ENCODE assay signal across 18 cellular contexts in genomic region chr15:100105101-100105500, GRCh38.
"Had no signal": no experiment of that assay in that cellular context is flagged by ENCODE, and none has a peak within 500 bp of the region (broad histone marks: within the 10 kb centered on the region; RNA-seq: fewer than 3 reads in every experiment).

No MANE protein-coding gene starts in this region.

- H3K4me3 Mint-ChIP-seq: effector memory CD8-positive, alpha-beta T cell; immature natural killer cell; memory B cell; natural killer cell treated with Interleukin-12 subunit alpha and Interleukin-12 subunit beta and Interleukin-15 and Interleukin-18, amount 100 ng/mL, for 72 hours; neural progenitor cell had no signal

- H3K36me3 Mint-ChIP-seq: immature natural killer cell; memory B cell; natural killer cell treated with Interleukin-12 subunit alpha and Interleukin-12 subunit beta and Interleukin-15 and Interleukin-18, amount 100 ng/mL, for 72 hours had no signal

- H3K4me1 Mint-ChIP-seq: immature natural killer cell, memory B cell, neural progenitor cell had no signal

- H3K36me3 ChIP-seq: esophagus muscularis mucosa, left ventricle myocardium inferior, lower lobe of right lung, neural progenitor cell, ovary, thyroid gland had no signal

- ATAC-seq: effector memory CD8-positive, alpha-beta T cell; lower lobe of right lung; natural killer cell treated with Interleukin-12 subunit alpha and Interleukin-12 subunit beta and Interleukin-15 and Interleukin-18, amount 100 ng/mL, for 72 hours; sciatic nerve had no signal

- H3K27me3 ChIP-seq: esophagus muscularis mucosa, neural progenitor cell, ovary, thyroid gland had no signal

- DNase-seq: effector memory CD8-positive, alpha-beta T cell; immature natural killer cell; left ventricle myocardium inferior; lower lobe of right lung; midbrain; nucleus accumbens; stimulated activated CD4-positive, alpha-beta T cell treated with anti-CD3 and anti-CD28 coated beads, Interleukin-12 subunit alpha, Interleukin-12 subunit beta, amount 100 ng/mL, for 4 hours; stimulated activated naive CD4-positive, alpha-beta T cell treated with Interleukin-2 at 50 U/mL for 16 hours; thyroid gland had no signal

- H3K4me2 ChIP-seq: neural progenitor cell had no signal

- H3K9me3 ChIP-seq: esophagus muscularis mucosa, left ventricle myocardium inferior, lower lobe of right lung, ovary, thyroid gland had no signal

- H3K27ac ChIP-seq: epithelial cell of prostate, esophagus muscularis mucosa, left ventricle myocardium inferior, lower lobe of right lung, neural progenitor cell, ovary, skin epidermis, thyroid gland had no signal

- H3K4me1 ChIP-seq: esophagus muscularis mucosa, lower lobe of right lung, neural progenitor cell, thyroid gland had no signal

- H2AFZ ChIP-seq: neural progenitor cell had no signal

- H3K9me3 Mint-ChIP-seq: effector memory CD8-positive, alpha-beta T cell; immature natural killer cell; memory B cell; natural killer cell treated with Interleukin-12 subunit alpha and Interleukin-12 subunit beta and Interleukin-15 and Interleukin-18, amount 100 ng/mL, for 72 hours had no signal

- H3K27ac Mint-ChIP-seq: effector memory CD8-positive, alpha-beta T cell; immature natural killer cell; memory B cell; natural killer cell treated with Interleukin-12 subunit alpha and Interleukin-12 subunit beta and Interleukin-15 and Interleukin-18, amount 100 ng/mL, for 72 hours; neural progenitor cell; progenitor cell of endocrine pancreas had no signal

- H3K27me3 Mint-ChIP-seq: effector memory CD8-positive, alpha-beta T cell had no signal

- H3K4me3 ChIP-seq: esophagus muscularis mucosa, left ventricle myocardium inferior, lower lobe of right lung, neural progenitor cell, ovary, skin epidermis, thyroid gland had no signal
